ENCODE assay signal across 8 cellular contexts in genomic region chr7:66206116-66206908, GRCh38. TPM values are rescaled to one million over a fixed set of nuclear protein-coding genes. Genes with fewer than 3 reads are reported as not detected.
A peak's percentile ranks its signal among the peaks of the same experiment; 100 is the strongest.
DNase-seq lines count a peak whose midpoint lies in the region; ATAC-seq and TF ChIP-seq lines count a peak whose summit lies in the region.

No MANE protein-coding gene starts in this region.

- CTCF ChIA-PET in SK-N-SH (lab: Yijun Ruan, JAX) = interaction anchor here (0.5 to 5.9 kb wide), 10 partner anchors 12 to 311 kb away, joined by 3 to 35 read pairs (median 5); no protein-coding TSS in a partner anchor

- H3K4me3 ChIP-seq in SK-N-SH (ENCODE audit: low read depth in 2 of 2, low read length in 1 of 2) (peak overlapping the region; percentile 72 to 94), adipocyte (ENCODE audit: low read length) (peak overlapping the region; percentile 94), left lung (peak overlapping the region; percentile 90 to 96)

- H3K27me3 ChIP-seq in SK-N-SH (ENCODE audit: insufficient read depth) (no peaks in the 10 kb centered on the region), adipocyte (replicated peaks; ENCODE audit: control insufficient read depth, insufficient read depth, low read length) (no peaks in the 10 kb centered on the region), left lung (peaks cover 0 to 39% of the 10 kb centered on the region in 2 donors)

- no peaks in the 10 kb centered on the region for H3K9me3 ChIP-seq in SK-N-SH
- no peaks in the 10 kb centered on the region for H3K9me3 ChIP-seq in adipocyte (ENCODE audit: control insufficient read depth, low read length)
- H3K9me3 ChIP-seq in left lung = no peaks in the 10 kb centered on the region

- WGBS in SK-N-SH (ENCODE audit: low lambda C conversion rate) = 58% methylated on average over 12 of the region's 12 CpGs

- peak overlapping the region; percentile 77 for H3K4me2 ChIP-seq in SK-N-SH

- H3K9ac ChIP-seq in SK-N-SH (peak overlapping the region; percentile 84; the same call in 1 of the 2 replicates), adipocyte (ENCODE audit: low read length) (peak overlapping the region; percentile 94)

- 0 out of 2 replicates have a peak, but pooled peaks cover 5% of the 10 kb centered on the region for H4K20me1 ChIP-seq in SK-N-SH (ENCODE audit: insufficient read depth)

- no peaks in the 10 kb centered on the region for H3K9me2 ChIP-seq in SK-N-SH

- no peak for TF ChIP-seq RAD21 in SK-N-SH (IDR thresholded peaks at IDR 0.05; ENCODE audit: low read length)

- H2AFZ ChIP-seq in SK-N-SH (ENCODE audit: low read depth) = no peak overlapping the region

- ATAC-seq in SK-N-SH treated with all-trans-retinoic acid at 6 μM for 48 hours = no peak
- peak; percentile 32 for ATAC-seq in left lung
- ATAC-seq in HG02981 (IDR thresholded peaks at IDR 0.05; ENCODE audit: unreplicated experiment) = no peak

- peaks cover 12 to 18% of the 10 kb centered on the region in 2 experiments for H3K4me1 ChIP-seq in SK-N-SH (ENCODE audit: control insufficient read depth in 1 of 2, insufficient read depth in 2 of 2, low read depth in 1 of 2, low read length in 1 of 2)
- H3K4me1 ChIP-seq in adipocyte (ENCODE audit: control insufficient read depth, insufficient read depth, low read length) = peaks cover 33% of the 10 kb centered on the region
- peaks cover 0 to 18% of the 10 kb centered on the region in 2 donors for H3K4me1 ChIP-seq in left lung

- no peak for TF ChIP-seq EP300 in SK-N-SH (IDR thresholded peaks at IDR 0.05; ENCODE audit: borderline replicate concordance in 1 of 2, low read depth in 1 of 2, low read length in 1 of 2)

- TF ChIP-seq CTCF in SK-N-SH (IDR thresholded peaks at IDR 0.05) (no peak), left lung (IDR thresholded peaks at IDR 0.05) (no peak)

- intact Hi-C loops in left lung (cut with DNase I) = no loop called here

- H3K36me3 ChIP-seq in SK-N-SH (replicated peaks in 1 of 2; ENCODE audit: control insufficient read depth in 1 of 2, insufficient read depth in 2 of 2, low read length in 1 of 2) (peaks cover 0 to 3% of the 10 kb centered on the region in 2 experiments), adipocyte (ENCODE audit: control insufficient read depth, insufficient read depth, low read length, severe bottlenecking) (peaks cover 5% of the 10 kb centered on the region), left lung (no peaks in the 10 kb centered on the region)

- DNase-seq in SK-N-SH (no peak), adipocyte (ENCODE audit: low read depth) (no peak), left lung (no peak), superior temporal gyrus (ENCODE audit: extremely low spot score) (peak; percentile 45), HPDE6-E6E7 (ENCODE audit: extremely low spot score) (no peak), SKM-1 (lab: John Stamatoyannopoulos, UW; ENCODE audit: unreplicated experiment) (no peak)

- H3K79me2 ChIP-seq in SK-N-SH (ENCODE audit: insufficient read depth) = peaks cover 52% of the 10 kb centered on the region

- peaks cover 7% of the 10 kb centered on the region for H3F3A ChIP-seq in SK-N-SH (replicated peaks; ENCODE audit: insufficient read depth)

- POLR2A ChIA-PET in SK-N-SH (lab: Yijun Ruan, JAX) = interaction anchor here (0.6 to 2.3 kb wide), 6 partner anchors 56 to 287 kb away, joined by 3 to 12 read pairs (median 4); partner anchors contain the start of gene CRCP

- H3K27ac ChIP-seq in SK-N-SH (ENCODE audit: low read depth in 2 of 2, low read length in 1 of 2) = no peak overlapping the region; a peak in 1 of 4 replicates
- peak overlapping the region in 1 of 2 donors; percentile 73 for H3K27ac ChIP-seq in left lung

TF ChIP-seq in SK-N-SH, 30 proteins besides CTCF, POLR2A, EP300 and RAD21:
- TF ChIP-seq ELF1 (IDR thresholded peaks at IDR 0.05) (no peak), MXI1 (IDR thresholded peaks at IDR 0.05; ENCODE audit: low read depth, low read length) (no peak), FOSL2 (IDR thresholded peaks at IDR 0.05; ENCODE audit: borderline replicate concordance, low read depth) (no peak), RFX5 (IDR thresholded peaks at IDR 0.05; ENCODE audit: low read length) (no peak), GATA2 (CRISPR knock-in tag; IDR thresholded peaks at IDR 0.05) (no peak), GABPA (IDR thresholded peaks at IDR 0.05; ENCODE audit: low read depth) (no peak)

TF ChIP-seq in SK-N-SH treated with all-trans-retinoic acid at 6 μM for 48 hours, 23 proteins besides CTCF, POLR2A, EP300 and RAD21:
- TF ChIP-seq BACH2 (CRISPR knock-in tag; IDR thresholded peaks at IDR 0.05; ENCODE audit: borderline replicate concordance) = no peak
- TF ChIP-seq CREB5 (CRISPR knock-in tag; IDR thresholded peaks at IDR 0.05; ENCODE audit: low read depth) = no peak
- TF ChIP-seq PATZ1 (CRISPR knock-in tag; IDR thresholded peaks at IDR 0.05; ENCODE audit: borderline replicate concordance) = no peak
- no peak for TF ChIP-seq RARB (CRISPR knock-in tag; IDR thresholded peaks at IDR 0.05)
- no peak for TF ChIP-seq ARNTL (CRISPR knock-in tag; IDR thresholded peaks at IDR 0.05; ENCODE audit: borderline replicate concordance, low read depth)
- no peak for TF ChIP-seq CSDC2 (CRISPR knock-in tag; IDR thresholded peaks at IDR 0.05)
- TF ChIP-seq PPARA (CRISPR knock-in tag; IDR thresholded peaks at IDR 0.05; ENCODE audit: borderline replicate concordance) = no peak
- TF ChIP-seq ESRRG (CRISPR knock-in tag; IDR thresholded peaks at IDR 0.05) = no peak
- TF ChIP-seq ZNF8 (CRISPR knock-in tag; IDR thresholded peaks at IDR 0.05) = no peak
- TF ChIP-seq TCF4 (CRISPR knock-in tag; IDR thresholded peaks at IDR 0.05; ENCODE audit: borderline replicate concordance) = no peak
- TF ChIP-seq GLIS3 (CRISPR knock-in tag; IDR thresholded peaks at IDR 0.05) = no peak
- no peak for TF ChIP-seq TOX (CRISPR knock-in tag; IDR thresholded peaks at IDR 0.05; ENCODE audit: borderline replicate concordance)
- TF ChIP-seq CSRNP3 (CRISPR knock-in tag; IDR thresholded peaks at IDR 0.05) = no peak
- TF ChIP-seq SNAI2 (CRISPR knock-in tag; IDR thresholded peaks at IDR 0.05) = no peak
- TF ChIP-seq ISL1 (CRISPR knock-in tag; IDR thresholded peaks at IDR 0.05) = no peak
- no peak for TF ChIP-seq ZFP3 (CRISPR knock-in tag; IDR thresholded peaks at IDR 0.05)
- TF ChIP-seq ZC3H10 (CRISPR knock-in tag; IDR thresholded peaks at IDR 0.05) = no peak

RNA-seq across cellular contexts. Expression of gene TPST1, which starts 1.2 kb away (rescaled TPM):
- polyA plus RNA-seq in SK-N-SH (2012; rRNA removed) = 36.4 and 46.4 TPM in 2 replicates
- 45.8 and 45.9 TPM in 2 replicates for polyA plus RNA-seq in SK-N-SH (2012; cell fraction: cytosol; rRNA removed)
- polyA plus RNA-seq in SK-N-SH (2012; cell fraction: nucleus; rRNA removed) = 20.5 and 33.6 TPM in 2 replicates
- total RNA-seq in left lung = 10 to 100 TPM; 30.5 to 45.6 TPM
